In the genomic region with DNA sequence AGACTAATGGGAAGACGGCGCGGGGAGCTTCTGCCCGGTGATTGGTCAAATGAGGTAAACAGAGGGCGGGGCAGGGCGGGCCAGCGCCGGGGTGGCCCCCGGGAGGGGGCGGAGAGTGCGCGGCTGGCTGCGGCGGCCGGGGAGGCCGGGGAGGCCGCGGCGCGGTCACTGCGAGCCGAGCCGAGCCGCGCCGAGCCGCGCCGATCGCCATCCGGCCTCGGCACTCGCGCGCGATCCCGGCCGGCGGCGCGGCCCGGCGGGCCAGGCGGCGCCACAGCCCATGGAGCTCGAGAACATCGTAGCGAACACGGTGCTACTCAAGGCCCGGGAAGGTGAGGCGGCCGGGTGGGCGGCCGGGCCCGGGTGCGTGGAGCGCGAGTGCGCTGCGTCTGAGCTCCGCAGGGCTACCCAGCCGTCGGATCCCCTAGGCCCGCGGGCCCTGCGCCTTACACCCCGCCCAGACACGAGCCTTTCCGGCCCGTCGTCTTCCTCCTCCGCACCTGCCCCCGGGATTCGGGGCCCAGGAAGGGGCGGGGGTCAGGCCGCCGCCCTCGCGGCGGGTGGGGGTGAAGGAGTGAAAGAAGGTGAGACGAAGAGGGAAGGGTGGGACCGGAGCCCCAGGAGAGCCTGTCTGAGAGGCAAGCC, we compare ENCODE assay signal across 8 cellular contexts. TPM values are rescaled to one million over a fixed set of nuclear protein-coding genes. Genes with fewer than 3 reads are reported as not detected.
DNase-seq lines count a peak whose midpoint lies in the region; ATAC-seq and TF ChIP-seq lines count a peak whose summit lies in the region.

A gene (plus strand): TSS at position 111 of the 645 bp plus-strand sequence. CDS start 170 bp downstream, at position 281.

- POLR2A ChIA-PET in PC-3 (lab: Charles Lee; ENCODE audit: unreplicated experiment): interaction anchor here (0.5 to 1.0 kb wide), 13 partner anchors 15 to 973 kb away, joined by 3 to 16 read pairs (median 6); a partner anchor contains a TSS

- ATAC-seq in HG02840 (IDR thresholded peaks at IDR 0.05; ENCODE audit: low FRiP score, unreplicated experiment): peak; percentile 8
- peak; percentile 8 for ATAC-seq in PC-3

- H3K36me3 ChIP-seq in PC-3 (ENCODE audit: low read depth, low read length) (no peaks in the 10 kb centered on the region), ovary (no peaks in the 10 kb centered on the region)

- DNase-seq in NCI-H1417 (lab: John Stamatoyannopoulos, UW) (peak in 2 of 3 experiments; percentile 59 to 61), NCI-H1417 treated with DMSO at 0.1 percent for 48 hours (lab: John Stamatoyannopoulos, UW) (no peak), PC-3 (peak; percentile 42), activated gamma-delta T cell treated with Interleukin-2 at 50 U/mL for 16 hours (peak; percentile 64), globus pallidus (ENCODE audit: low spot score) (peak; percentile 28), ovary (peak; percentile 50 to 78 (median 67)), hippocampal formation (lab: John Stamatoyannopoulos, UW) (no peak)

- H3K27me3 ChIP-seq in PC-3 (ENCODE audit: low read length): no peaks in the 10 kb centered on the region
- no peaks in the 10 kb centered on the region for H3K27me3 ChIP-seq in ovary

- 0 out of 2 replicates have a peak, but pooled peaks cover 5% of the 10 kb centered on the region for H4K20me1 ChIP-seq in PC-3 (ENCODE audit: low read length)

- H3K27ac ChIP-seq in PC-3 (ENCODE audit: low read length) (peak within 1 kb of the TSS; percentile 72), ovary (peak within 1 kb of the TSS; percentile 88 to 91)

- no peaks in the 10 kb centered on the region for H3K9me3 ChIP-seq in PC-3 (ENCODE audit: low read length)
- no peaks in the 10 kb centered on the region for H3K9me3 ChIP-seq in ovary

- TF ChIP-seq EP300 in ovary (IDR thresholded peaks at IDR 0.05): no peak

- WGBS in ovary, 3 donors: 0% methylated on average over 46 to 82 of the region's 82 CpGs

- H3F3A ChIP-seq in PC-3 (ENCODE audit: low read length, unreplicated experiment): no peaks in the 10 kb centered on the region

- H3K9me2 ChIP-seq in PC-3 (replicated peaks; ENCODE audit: low read length): no peaks in the 10 kb centered on the region

- H3K9ac ChIP-seq in PC-3 (ENCODE audit: low read length): peak within 1 kb of the TSS; percentile 90

- CTCF ChIA-PET in PC-3 (lab: Charles Lee): interaction anchor here (0.6 to 2.3 kb wide), 10 partner anchors 19 to 979 kb away, joined by 4 to 32 read pairs (median 8); a partner anchor contains a TSS

- H3K4me1 ChIP-seq in PC-3 (ENCODE audit: insufficient read depth, low read length) (peaks cover 19% of the 10 kb centered on the region), ovary (ENCODE audit: insufficient read depth) (peaks cover 11% of the 10 kb centered on the region)

- H3K79me2 ChIP-seq in PC-3 (ENCODE audit: low read length): peaks cover 31% of the 10 kb centered on the region

- H3K4me2 ChIP-seq in PC-3 (ENCODE audit: low read length): peak within 1 kb of the TSS; percentile 99

- TF ChIP-seq POLR2A in ovary (IDR thresholded peaks at IDR 0.05): peak; percentile 34

- no peak for TF ChIP-seq CTCF in PC-3 (conservative IDR thresholded peaks at IDR 0.05; ENCODE audit: low read depth, low read length)
- no peak for TF ChIP-seq CTCF in ovary (IDR thresholded peaks at IDR 0.05)

- intact Hi-C loops in PC-3 (cut with micrococcal nuclease): loop anchor here (2.0 kb wide), 3 partner anchors 20 to 28 kb away; a partner anchor contains a TSS
- intact Hi-C loops in ovary (cut with DNase I): no loop called here

- peak within 1 kb of the TSS; percentile 74 for H2AFZ ChIP-seq in PC-3 (ENCODE audit: low read length)

- peak within 1 kb of the TSS; percentile 75 for H3K4me3 ChIP-seq in PC-3 (ENCODE audit: low read length)
- peak within 1 kb of the TSS; percentile 65 for H3K4me3 ChIP-seq in ovary

- no TSS peak for BruUV-seq in PC-3 (replicated peaks; lab: Mats Ljungman, UMichigan)

RNA-seq across cellular contexts. Expression of the gene that starts here (rescaled TPM):
- total RNA-seq in PC-3 (2014; rRNA removed) (69.9 and 88.8 TPM in 2 replicates), ovary (10 to 100 TPM; 13.6 to 30.3 (median 21.7) TPM)
- 10 to 100 TPM in 1 of 2 donors, 1 to 10 TPM in 1; 5.9 to 15.3 TPM for polyA plus RNA-seq in ovary

Comparison
In these comparisons a context has a peak if more than half of its experiments do, and no peak if none do; other contexts are left out.
1. DNase-seq: peak in NCI-H1417 (2 of 3), PC-3 (single experiment), activated gamma-delta T cell treated with Interleukin-2 at 50 U/mL for 16 hours (single experiment), globus pallidus (single experiment) and ovary (5 of 5); none in NCI-H1417 treated with DMSO at 0.1 percent for 48 hours (single experiment) and hippocampal formation (0 of 2).